ENCODE assay signal across 11 cellular contexts in genomic region chr4:15691346-15692140, GRCh38. TPM values are rescaled to one million over a fixed set of nuclear protein-coding genes. Genes with fewer than 3 reads are reported as not detected.
DNase-seq lines count a peak whose midpoint lies in the region; ATAC-seq and TF ChIP-seq lines count a peak whose summit lies in the region.
"Had no signal": no experiment of that assay in that cellular context is flagged by ENCODE, and none has a peak within 500 bp of the region (broad histone marks: within the 10 kb centered on the region; RNA-seq: fewer than 3 reads in every experiment).

No MANE protein-coding gene starts in this region.

- WGBS in heart left ventricle, 4 donors = 48 to 63% (median 53%) methylated on average over 3 of the region's 3 CpGs
- 43 to 55% (median 51%) methylated on average over 3 of the region's 3 CpGs for WGBS in spleen, 5 donors

- TF ChIP-seq CTCF in HFFc6 (IDR thresholded peaks at IDR 0.05) (no peak), heart left ventricle (IDR thresholded peaks at IDR 0.05) (no peak), spleen (IDR thresholded peaks at IDR 0.05 in 8 of 11, conservative IDR thresholded peaks at IDR 0.05 in 3 of 11) (no peak)

- H3K27me3 Mint-ChIP-seq in HFFc6 (ENCODE audit: insufficient read depth) = no peaks in the 10 kb centered on the region; the same call in none of the 2 replicates

- intact Hi-C loops in heart left ventricle (cut with DNase I) (no loop called here), spleen (cut with DNase I; ENCODE audit: low total_unique reads) (no loop called here)

- peak; percentile 67 for DNase-seq in HFFc6
- peak; percentile 34 for DNase-seq in SW480 (ENCODE audit: low spot score)
- no peak for DNase-seq in heart left ventricle
- DNase-seq in spleen = no peak
- no peak for DNase-seq in DMS 273 (lab: John Stamatoyannopoulos, UW; ENCODE audit: unreplicated experiment)
- DNase-seq: amniotic stem cell, NCI-H2029 treated with DMSO at 0.1 percent for 48 hours, T-helper 9 cell had no signal

- peaks cover 31% of the 10 kb centered on the region for H3K36me3 Mint-ChIP-seq in HFFc6 (ENCODE audit: low read depth)

- H3K4me1 ChIP-seq in heart left ventricle (peaks cover 0 to 38% (median 2%) of the 10 kb centered on the region in 12 donors), spleen (peaks cover 0 to 46% (median 12%) of the 10 kb centered on the region in 6 donors)

- H3K27me3 ChIP-seq in heart left ventricle = no peaks in the 10 kb centered on the region
- H3K27me3 ChIP-seq in spleen (replicated peaks in 1 of 7) = no peaks in the 10 kb centered on the region

- no peaks in the 10 kb centered on the region for H3K9me3 Mint-ChIP-seq in HFFc6

- TF ChIP-seq POLR2A in heart left ventricle (IDR thresholded peaks at IDR 0.05) (no peak), spleen (IDR thresholded peaks at IDR 0.05) (no peak)

- H3K4me1 Mint-ChIP-seq in HFFc6 (ENCODE audit: low read depth) = peaks cover 86% of the 10 kb centered on the region

- H3K4me3 ChIP-seq in heart left ventricle (no peak overlapping the region), spleen (peak overlapping the region in 1 of 8 donors; percentile 5)

- H3K27ac ChIP-seq in heart left ventricle (peak overlapping the region in 9 of 12 donors; percentile 5 to 78 (median 26)), spleen (peak overlapping the region in 7 of 8 donors; percentile 21 to 89 (median 71))

- peak overlapping the region; percentile 79 for H3K27ac Mint-ChIP-seq in HFFc6

- peaks cover 0 to 31% (median 21%) of the 10 kb centered on the region in 9 donors for H3K36me3 ChIP-seq in heart left ventricle
- peaks cover under 1 to 31% (median 14%) of the 10 kb centered on the region in 6 donors for H3K36me3 ChIP-seq in spleen

- ATAC-seq in heart left ventricle (peak in 3 of 4 donors; percentile 33 to 57 (median 42)), GM18867 (IDR thresholded peaks at IDR 0.05; ENCODE audit: unreplicated experiment) (no peak), GM21825 (IDR thresholded peaks at IDR 0.05; ENCODE audit: unreplicated experiment) (no peak), HG02973 (IDR thresholded peaks at IDR 0.05; ENCODE audit: unreplicated experiment) (no peak)

- no peaks in the 10 kb centered on the region for H3K9me3 ChIP-seq in heart left ventricle
- H3K9me3 ChIP-seq in spleen = no peaks in the 10 kb centered on the region

- H3K4me3 Mint-ChIP-seq in HFFc6 = peak overlapping the region; percentile 63

RNA-seq across cellular contexts. Expression of gene FAM200B, which starts 9.9 kb away (rescaled TPM):
- 10 to 100 TPM; 26.0 to 36.2 (median 34.3) TPM for total RNA-seq in HFFc6 (2021; fragmentation: NEBNext Ultra II Directional; extraction: Animal tissue kit (Norgen Biotek cat#: 25700))
- total RNA-seq in heart left ventricle (10 to 100 TPM; 23.2 to 37.7 (median 32.2) TPM), spleen (10 to 100 TPM; 17.4 to 42.0 (median 27.9) TPM)
- polyA plus RNA-seq in heart left ventricle (10 to 100 TPM; 25.0 to 33.9 TPM), spleen (10 to 100 TPM; 28.0 to 39.8 (median 38.6) TPM)

RNA-seq across cellular contexts. Expression of gene BST1, which starts 11.3 kb away (rescaled TPM):
- 1 to 10 TPM; 2.4 to 4.2 (median 2.8) TPM for total RNA-seq in HFFc6 (2021; fragmentation: NEBNext Ultra II Directional; extraction: Animal tissue kit (Norgen Biotek cat#: 25700))
- total RNA-seq in heart left ventricle = 10 to 100 TPM in 1 of 9 donors, 1 to 10 TPM in 8; 1.3 to 18.4 (median 2.1) TPM
- polyA plus RNA-seq in heart left ventricle = 1 to 10 TPM; 1.9 to 2.5 TPM
- 10 to 100 TPM; 12.3 to 54.3 (median 25.1) TPM for total RNA-seq in spleen
- 1 to 10 TPM; 3.8 to 5.9 (median 4.8) TPM for polyA plus RNA-seq in spleen

RNA-seq across cellular contexts. Expression of gene FBXL5, which starts 36.4 kb away (rescaled TPM):
- total RNA-seq in HFFc6 (2021; fragmentation: NEBNext Ultra II Directional; extraction: Animal tissue kit (Norgen Biotek cat#: 25700)) = 10 to 100 TPM; 35.8 to 40.5 (median 37.2) TPM
- 100 to 1,000 TPM in 1 of 9 donors, 10 to 100 TPM in 8; 71.1 to 112 (median 82.1) TPM for total RNA-seq in heart left ventricle
- polyA plus RNA-seq in heart left ventricle = 10 to 100 TPM; 32.7 to 48.9 TPM
- 100 to 1,000 TPM in 5 of 7 donors, 10 to 100 TPM in 2; 98.2 to 210 (median 141) TPM for total RNA-seq in spleen
- polyA plus RNA-seq in spleen = 10 to 100 TPM; 33.8 to 54.1 (median 33.9) TPM

Comparison
In these comparisons a context has a peak if more than half of its experiments do, and no peak if none do; other contexts are left out.
1. DNase-seq: peak in HFFc6 (single experiment) and SW480 (single experiment); none in heart left ventricle (0 of 5), spleen (single experiment) and DMS 273 (single experiment).
2. ATAC-seq: peak in heart left ventricle (3 of 4); none in GM18867 (single experiment), GM21825 (single experiment) and HG02973 (single experiment).